9 cellular contexts compared by ENCODE assay signal in genomic region chrX:109472939-109473713, GRCh38. TPM values are rescaled to one million over a fixed set of nuclear protein-coding genes. Genes with fewer than 3 reads are reported as not detected.
DNase-seq lines count a peak whose midpoint lies in the region; ATAC-seq and TF ChIP-seq lines count a peak whose summit lies in the region.
"Had no signal": no experiment of that assay in that cellular context is flagged by ENCODE, and none has a peak within 500 bp of the region (broad histone marks: within the 10 kb centered on the region; RNA-seq: fewer than 3 reads in every experiment).

No MANE protein-coding gene starts in this region.

- peak overlapping the region; percentile 36 for H3K27ac Mint-ChIP-seq in activated naive CD8-positive, alpha-beta T cell treated with anti-CD3 and anti-CD28 coated beads, Interleukin-2, amount 50 U/mL, for 24 hours
- peak overlapping the region; percentile 12 for H3K27ac Mint-ChIP-seq in mesothelial cell of epicardium

- no peaks in the 10 kb centered on the region for H3K27me3 Mint-ChIP-seq in activated naive CD8-positive, alpha-beta T cell treated with anti-CD3 and anti-CD28 coated beads, Interleukin-2, amount 50 U/mL, for 24 hours
- H3K27me3 Mint-ChIP-seq in mesothelial cell of epicardium (ENCODE audit: low read depth), result peaks cover 6% of the 10 kb centered on the region

- H3K36me3 Mint-ChIP-seq in activated naive CD8-positive, alpha-beta T cell treated with anti-CD3 and anti-CD28 coated beads, Interleukin-2, amount 50 U/mL, for 24 hours (ENCODE audit: low read depth), result no peaks in the 10 kb centered on the region
- no peaks in the 10 kb centered on the region for H3K36me3 Mint-ChIP-seq in mesothelial cell of epicardium

- no peak overlapping the region for H3K4me3 Mint-ChIP-seq in activated naive CD8-positive, alpha-beta T cell treated with anti-CD3 and anti-CD28 coated beads, Interleukin-2, amount 50 U/mL, for 24 hours
- H3K4me3 Mint-ChIP-seq in mesothelial cell of epicardium, result no peak overlapping the region

- DNase-seq in Jurkat, Clone E6-1 (ENCODE audit: low read depth, low spot score), result peak; percentile 2
- peak; percentile 23 for DNase-seq in activated naive CD8-positive, alpha-beta T cell treated with anti-CD3 and anti-CD28 coated beads, Interleukin-2, amount 50 U/mL, for 24 hours
- peak in 1 of 2 experiments; percentile 42 for DNase-seq in mesothelial cell of epicardium (ENCODE audit: low spot score in 2 of 2, unreplicated experiment in 2 of 2)
- no peak for DNase-seq in DMS153 (lab: John Stamatoyannopoulos, UW)

- peak; percentile 25; the same call in 1 of the 2 replicates for TF ChIP-seq CTCF in GM12875 (IDR thresholded peaks at IDR 0.05; ENCODE audit: borderline replicate concordance, insufficient read depth, low read depth, low read length)
- TF ChIP-seq CTCF in mesothelial cell of epicardium (IDR thresholded peaks at IDR 0.05; ENCODE audit: unreplicated experiment), result peak; percentile 52

- peak; percentile 91 for ATAC-seq in activated naive CD8-positive, alpha-beta T cell treated with anti-CD3 and anti-CD28 coated beads, Interleukin-2, amount 50 U/mL, for 24 hours
- ATAC-seq in GM19467 (IDR thresholded peaks at IDR 0.05; ENCODE audit: unreplicated experiment) (no peak), HG02938 (IDR thresholded peaks at IDR 0.05; ENCODE audit: unreplicated experiment) (no peak), GM21381 (IDR thresholded peaks at IDR 0.05; ENCODE audit: unreplicated experiment) (no peak)

- H3K9me3 Mint-ChIP-seq in activated naive CD8-positive, alpha-beta T cell treated with anti-CD3 and anti-CD28 coated beads, Interleukin-2, amount 50 U/mL, for 24 hours, result no peaks in the 10 kb centered on the region
- no peaks in the 10 kb centered on the region for H3K9me3 Mint-ChIP-seq in mesothelial cell of epicardium

- peaks cover 8% of the 10 kb centered on the region for H3K4me1 Mint-ChIP-seq in activated naive CD8-positive, alpha-beta T cell treated with anti-CD3 and anti-CD28 coated beads, Interleukin-2, amount 50 U/mL, for 24 hours
- H3K4me1 Mint-ChIP-seq in mesothelial cell of epicardium, result peaks cover 8% of the 10 kb centered on the region

- no peak overlapping the region for H3K4me3 ChIP-seq in GM12875 (ENCODE audit: low read depth, low read length)
- no peak overlapping the region for H3K4me3 ChIP-seq in Jurkat, Clone E6-1 (ENCODE audit: low read length)

RNA-seq across cellular contexts. Expression of gene GUCY2F, which starts 8.8 kb away (rescaled TPM):
- polyA plus RNA-seq in Jurkat, Clone E6-1 (2012; ENCODE audit: insufficient read depth, insufficient read length), result not detected
- total RNA-seq in mesothelial cell of epicardium, result 0.07 TPM in 2 of 3 replicates, not detected in the other
- polyA plus RNA-seq: liver had no signal
